Comparison of ENCODE assay signal across 26 cellular contexts in genomic region chr9:124761196-124761595, GRCh38. TPM values are rescaled to one million over a fixed set of nuclear protein-coding genes. Genes with fewer than 3 reads are reported as not detected.
A peak's percentile ranks its signal among the peaks of the same experiment; 100 is the strongest.
DNase-seq lines count a peak whose midpoint lies in the region; ATAC-seq, FAIRE-seq and TF ChIP-seq lines count a peak whose summit lies in the region.
"Had no signal": no experiment of that assay in that cellular context is flagged by ENCODE, and none has a peak within 500 bp of the region (broad histone marks: within the 10 kb centered on the region; RNA-seq: fewer than 3 reads in every experiment).

No MANE protein-coding gene starts in this region.

- WGBS in H9 (ENCODE audit: extremely low coverage, insufficient read length, low lambda C conversion rate) = no CpG with 5 or more reads among the region's 2 CpGs
- no CpG with 5 or more reads among the region's 2 CpGs for WGBS in iPS DF 6.9 (ENCODE audit: insufficient coverage, insufficient read length)

- no peak overlapping the region for H2BK120ac ChIP-seq in H9 (ENCODE audit: low read depth, low read length, poor library complexity, severe bottlenecking)

- no peak overlapping the region for H3K56ac ChIP-seq in H9 (ENCODE audit: insufficient read length, low read depth, low read length)

- H3K27me3 Mint-ChIP-seq in H9 (ENCODE audit: low read depth) (no peaks in the 10 kb centered on the region), WTC11 (ENCODE audit: low read depth) (no peaks in the 10 kb centered on the region), neural progenitor cell (ENCODE audit: insufficient read depth, low read depth) (no peaks in the 10 kb centered on the region)

- peak overlapping the region; percentile 1 to 98 (median 85); a peak in 5 of 7 replicates for H3K27ac Mint-ChIP-seq in H9
- peak overlapping the region; percentile 97 for H3K27ac Mint-ChIP-seq in WTC11
- peak overlapping the region; percentile 24 for H3K27ac Mint-ChIP-seq in neural progenitor cell

- H3K4me2 ChIP-seq in H9 (ENCODE audit: insufficient read depth, insufficient read length, low read length) (peak overlapping the region; percentile 47), neural progenitor cell (peak overlapping the region; percentile 60)

- no peaks in the 10 kb centered on the region for H3K9me3 ChIP-seq in H9 (ENCODE audit: control insufficient read depth, low read depth, low read length)
- no peaks in the 10 kb centered on the region for H3K9me3 ChIP-seq in iPS DF 6.9 (ENCODE audit: control insufficient read depth, insufficient read depth, low read length)
- H3K9me3 ChIP-seq in neural progenitor cell (ENCODE audit: low read depth) = no peaks in the 10 kb centered on the region
- H3K9me3 ChIP-seq: MG63 had no signal

- H2AFZ ChIP-seq in H9 (ENCODE audit: low read length) (no peak overlapping the region), neural progenitor cell (replicated peaks) (no peak overlapping the region)

- no peak overlapping the region for H4K8ac ChIP-seq in H9 (replicated peaks; ENCODE audit: insufficient read length, low read depth, low read length)

- no peak overlapping the region for H3T11ph ChIP-seq in H9 (ENCODE audit: low read length)

- no peak overlapping the region for H2BK12ac ChIP-seq in H9 (ENCODE audit: insufficient read length, low read depth, low read length)

- H3K36me3 ChIP-seq in iPS DF 6.9 (ENCODE audit: control insufficient read depth, insufficient read depth, low read length) (no peaks in the 10 kb centered on the region), neural progenitor cell (no peaks in the 10 kb centered on the region)
- H3K36me3 ChIP-seq: MG63 had no signal

- no peak overlapping the region for H2BK15ac ChIP-seq in H9 (ENCODE audit: low read depth, low read length)

- peak overlapping the region; percentile 45 to 68 for H3K4me3 Mint-ChIP-seq in H9
- H3K4me3 Mint-ChIP-seq in WTC11 = peak overlapping the region; percentile 57
- no peak overlapping the region for H3K4me3 Mint-ChIP-seq in neural progenitor cell

- no peak overlapping the region for H3K14ac ChIP-seq in H9 (ENCODE audit: insufficient read depth, low read length)

- peak; percentile 9; the same call in 1 of the 2 replicates for ATAC-seq in WTC11
- ATAC-seq in GM19463 (IDR thresholded peaks at IDR 0.05; ENCODE audit: unreplicated experiment) = no peak
- no peak for ATAC-seq in HG03571 (IDR thresholded peaks at IDR 0.05; ENCODE audit: unreplicated experiment)

- H2AK5ac ChIP-seq in H9 (ENCODE audit: insufficient read length, low read length) = no peak overlapping the region

- no peak overlapping the region for H3K18ac ChIP-seq in H9 (ENCODE audit: insufficient read length, low read depth, low read length)

- DNase-seq in H9 = no peak
- no peak for DNase-seq in WTC11 (ENCODE audit: low spot score)
- no peak for DNase-seq in iPS DF 6.9 (ENCODE audit: low read depth, low spot score)
- no peak for DNase-seq in neural progenitor cell (ENCODE audit: low spot score)
- DNase-seq in cerebellum (ENCODE audit: low spot score) = no peak
- no peak for DNase-seq in D721Med (ENCODE audit: insufficient read length, low spot score)
- DNase-seq: Calu3, DMS153, DND-41, GOT3, KBM-7, MG63, NCI-H1105 treated with DMSO at 0.1 percent for 48 hours, NCI-H146, NCI-H1930, NCI-H2107, NCI-H446, NCI-H524 treated with DMSO at 0.1 percent for 48 hours, NCI-H774, SIG-M5 had no signal

- no peaks in the 10 kb centered on the region for H3K79me1 ChIP-seq in H9 (ENCODE audit: insufficient read depth, low read depth, low read length, poor library complexity, severe bottlenecking)

- H3K9ac ChIP-seq in H9 (ENCODE audit: extremely low read depth, insufficient read length, low read length) (no peak overlapping the region), neural progenitor cell (no peak overlapping the region)

- FAIRE-seq in D721Med (lab: Jason Lieb, UNC) = no peak
- FAIRE-seq: GM12892, GM19239, RCC 7860 had no signal

- H3K79me2 ChIP-seq in H9 (ENCODE audit: insufficient read depth, low read length) = peaks cover 9% of the 10 kb centered on the region; the same call in 1 of the 2 replicates
- peaks cover 100% of the 10 kb centered on the region for H3K79me2 ChIP-seq in neural progenitor cell (ENCODE audit: low read depth)

- H3K4me1 Mint-ChIP-seq in H9 (peaks cover 91 to 96% of the 10 kb centered on the region in 2 experiments), WTC11 (peaks cover 97% of the 10 kb centered on the region), neural progenitor cell (peaks cover 91% of the 10 kb centered on the region)

- no peak overlapping the region for H2BK20ac ChIP-seq in H9 (ENCODE audit: low read depth, low read length, poor library complexity, severe bottlenecking)

- H3K23ac ChIP-seq in H9 (ENCODE audit: insufficient read length, low read depth, low read length) = no peak overlapping the region

- peaks cover 9% of the 10 kb centered on the region for H3K4me1 ChIP-seq in H9 (ENCODE audit: insufficient read depth, low read length)
- H3K4me1 ChIP-seq in iPS DF 6.9 (ENCODE audit: control insufficient read depth, insufficient read depth, low read length) = peaks cover 1% of the 10 kb centered on the region; the same call in 1 of the 2 replicates
- peaks cover 96% of the 10 kb centered on the region for H3K4me1 ChIP-seq in neural progenitor cell

- H4K20me1 ChIP-seq in H9 (ENCODE audit: control insufficient read depth, insufficient read depth, insufficient read length) (no peaks in the 10 kb centered on the region), neural progenitor cell (ENCODE audit: low read depth) (peaks cover 88% of the 10 kb centered on the region)

- H3K9me3 Mint-ChIP-seq in H9 = no peaks in the 10 kb centered on the region
- H3K9me3 Mint-ChIP-seq in WTC11 = no peaks in the 10 kb centered on the region
- no peaks in the 10 kb centered on the region for H3K9me3 Mint-ChIP-seq in neural progenitor cell

- TF ChIP-seq CTCF in H9 (conservative IDR thresholded peaks at IDR 0.05) = no peak
- no peak for TF ChIP-seq CTCF in WTC11 (IDR thresholded peaks at IDR 0.05)
- TF ChIP-seq CTCF in neural progenitor cell (IDR thresholded peaks at IDR 0.05) = no peak
- no peak for TF ChIP-seq CTCF in D721Med (IDR thresholded peaks at IDR 0.05; ENCODE audit: insufficient read depth, missing control alignments)

- H3K4ac ChIP-seq in H9 (ENCODE audit: low read depth, low read length) = no peak overlapping the region

- H4K91ac ChIP-seq in H9 (ENCODE audit: insufficient read length, low read depth, low read length) = no peak overlapping the region

- no peak overlapping the region for H4K5ac ChIP-seq in H9 (ENCODE audit: insufficient read length, low read depth, low read length)

- H3K27ac ChIP-seq in H9 (ENCODE audit: insufficient read length, low read depth, low read length) (peak overlapping the region; percentile 56), iPS DF 6.9 (ENCODE audit: low read length) (peak overlapping the region; percentile 22), neural progenitor cell (peak overlapping the region; percentile 96)
- H3K27ac ChIP-seq: SK-N-MC had no signal

- POLR2A ChIA-PET in WTC11 (lab: Charles Lee) = interaction anchor here (0.7 to 1.2 kb wide), 3 partner anchors 10 to 90 kb away, joined by 3 read pairs; partner anchors contain the start of gene NR6A1

- no peak overlapping the region for H2BK5ac ChIP-seq in H9 (ENCODE audit: insufficient read length, low read length)

- H3K27me3 ChIP-seq in H9 (ENCODE audit: insufficient read depth, low read length) (no peaks in the 10 kb centered on the region), iPS DF 6.9 (ENCODE audit: control insufficient read depth, insufficient read depth, low read length) (no peaks in the 10 kb centered on the region), neural progenitor cell (no peaks in the 10 kb centered on the region)
- H3K27me3 ChIP-seq: MG63 had no signal

- CTCF ChIA-PET in WTC11 (lab: Charles Lee) = interaction anchor here (0.7 to 2.0 kb wide), 7 partner anchors 9 to 281 kb away, joined by 3 to 11 read pairs (median 4); partner anchors contain the start of gene OLFML2A

- peaks cover 88% of the 10 kb centered on the region for H3F3A ChIP-seq in neural progenitor cell (ENCODE audit: low read depth)

- H3K36me3 Mint-ChIP-seq in H9 (ENCODE audit: insufficient read depth in 1 of 3, low read depth in 3 of 3) (no peaks in the 10 kb centered on the region), WTC11 (no peaks in the 10 kb centered on the region), neural progenitor cell (no peaks in the 10 kb centered on the region)

- peaks cover 3% of the 10 kb centered on the region for H3K23me2 ChIP-seq in H9 (ENCODE audit: insufficient read length, low read depth, low read length, poor library complexity, severe bottlenecking)

- no peak overlapping the region for H3K4me3 ChIP-seq in iPS DF 6.9 (ENCODE audit: low read length)
- peak overlapping the region; percentile 21 for H3K4me3 ChIP-seq in neural progenitor cell
- H3K4me3 ChIP-seq: MG63, SK-N-MC had no signal

TF ChIP-seq in WTC11, 78 proteins besides CTCF, POLR2A, EP300 and RAD21:
- no peak for TF ChIP-seq FOXP4 (CRISPR knock-in tag; IDR thresholded peaks at IDR 0.05)
TF ChIP-seq in WTC11: peak in this region for 0.

RNA-seq across cellular contexts. Expression of gene NR6A1, which starts 9.9 kb away (rescaled TPM):
- total RNA-seq in H9 (2021) (98.9 and 99.3 TPM in 2 replicates), WTC11 (2021) (164 to 222 TPM (median 218 TPM) in 3 replicates), neural progenitor cell (ENCODE audit: low replicate concordance) (302 and 313 TPM in 2 replicates), cerebellum (2.9 TPM)

RNA-seq across cellular contexts. Expression of gene OLFML2A, which starts 15.7 kb away (rescaled TPM):
- total RNA-seq in H9 (2021) (5.8 and 6.0 TPM in 2 replicates), WTC11 (2021) (6.7 to 11.6 TPM (median 11.2 TPM) in 3 replicates), neural progenitor cell (ENCODE audit: low replicate concordance) (3.1 and 9.0 TPM in 2 replicates), cerebellum (5.4 TPM)

Comparison
In these comparisons a context has a peak if more than half of its experiments do, and no peak if none do; other contexts are left out.
1. H3K27ac ChIP-seq: peak in every context shown above with its lines; median percentile 96 in neural progenitor cell; 56 in H9; 22 in iPS DF 6.9.
2. H3K27ac Mint-ChIP-seq: peak in every context shown above with its lines; median percentile 97 in WTC11; 85 in H9; 24 in neural progenitor cell.
3. RNA of gene NR6A1, which starts 9.9 kb away (total RNA-seq): 302 to 313 TPM in neural progenitor cell, 164 to 222 TPM in WTC11 and 98.9 to 99.3 TPM in H9; 2.9 TPM in cerebellum (single experiment); every median in the first group is over 10 times any median in the second.